In the genomic region with DNA sequence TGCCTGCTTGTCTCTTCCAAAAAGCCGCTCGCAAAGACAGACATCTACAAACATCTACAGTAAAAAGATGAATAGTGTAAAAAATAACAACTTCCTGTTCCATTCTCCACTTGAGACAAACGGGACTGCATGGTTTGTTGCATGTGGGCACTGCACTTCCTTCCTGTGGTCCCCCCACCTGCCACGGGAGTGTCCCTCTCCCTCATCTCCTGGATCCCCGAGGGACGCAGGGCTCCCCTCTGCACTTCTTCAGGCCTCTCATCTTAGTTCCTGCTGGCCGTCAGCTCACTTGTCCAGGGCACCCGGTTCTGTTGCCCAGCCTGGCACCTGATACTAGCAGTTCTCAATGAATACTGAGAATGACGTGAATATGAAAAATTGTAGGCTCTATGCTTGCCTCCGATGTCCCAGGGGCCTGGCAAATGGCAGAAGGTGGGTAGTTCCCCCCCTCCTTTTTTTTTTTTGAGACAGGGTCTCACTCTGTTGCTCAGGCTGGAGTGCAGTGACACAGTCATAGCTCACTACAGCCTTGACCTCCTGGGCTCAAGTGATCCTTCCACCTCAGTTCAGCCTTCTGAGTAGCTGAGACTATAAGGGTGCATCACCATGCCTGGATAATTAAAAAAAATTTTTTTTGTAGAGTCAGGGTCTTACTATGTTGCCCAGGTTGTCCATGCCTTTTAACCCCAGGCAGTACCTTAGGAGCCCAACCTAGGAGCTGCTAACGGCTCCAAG, we compare ENCODE assay signal across 8 cellular contexts. TPM values are rescaled to one million over a fixed set of nuclear protein-coding genes. Genes with fewer than 3 reads are reported as not detected.
A peak's percentile ranks its signal among the peaks of the same experiment; 100 is the strongest.
DNase-seq lines count a peak whose midpoint lies in the region; ATAC-seq, FAIRE-seq and TF ChIP-seq lines count a peak whose summit lies in the region.

No MANE protein-coding gene starts in this region.

- peak overlapping the region; percentile 71 for H3K4me3 Mint-ChIP-seq in activated CD4-positive, alpha-beta T cell treated with anti-CD3 and anti-CD28 coated beads, Interleukin-2, amount 10 ng/mL, durations not matched to agents 24 days and 14 days

- DNase-seq in activated gamma-delta T cell treated with Interleukin-2 at 50 U/mL for 16 hours (peak; percentile 26), activated gamma-delta T cell (lab: John Stamatoyannopoulos, UW) (no peak), fibroblast of lung (ENCODE audit: low read depth in 2 of 2) (no peak), tibial nerve (ENCODE audit: low spot score in 2 of 2) (no peak), RCC 7860 (ENCODE audit: low spot score) (no peak)
- DNase-seq in activated CD4-positive, alpha-beta T cell treated with anti-CD3 and anti-CD28 coated beads, Interleukin-2, amount 10 ng/mL, durations not matched to agents 24 days and 14 days = peak; percentile 78
- no peak for DNase-seq in stimulated activated CD4-positive, alpha-beta T cell treated with anti-CD3 and anti-CD28 coated beads, Interleukin-2, amount 100 ng/mL, for 48 hours

- peak overlapping the region; percentile 54 for H3K27ac ChIP-seq in fibroblast of lung (ENCODE audit: insufficient read depth, low read length)
- peak overlapping the region in 3 of 4 donors; percentile 3 to 81 (median 66) for H3K27ac ChIP-seq in tibial nerve

- TF ChIP-seq CTCF in fibroblast of lung (conservative IDR thresholded peaks at IDR 0.05 in 1 of 2, IDR thresholded peaks at IDR 0.05 in 1 of 2; ENCODE audit: low read depth in 1 of 2, low read length in 2 of 2) (no peak), tibial nerve (IDR thresholded peaks at IDR 0.05) (no peak)

- no peaks in the 10 kb centered on the region for H3K9me3 Mint-ChIP-seq in activated CD4-positive, alpha-beta T cell treated with anti-CD3 and anti-CD28 coated beads, Interleukin-2, amount 10 ng/mL, durations not matched to agents 24 days and 14 days

- H3K4me2 ChIP-seq in fibroblast of lung (ENCODE audit: extremely low read depth, insufficient read depth, low read length) = peak overlapping the region; percentile 25

- no peak for TF ChIP-seq EP300 in tibial nerve (IDR thresholded peaks at IDR 0.05)

- peaks cover 14% of the 10 kb centered on the region for H3K4me1 Mint-ChIP-seq in activated CD4-positive, alpha-beta T cell treated with anti-CD3 and anti-CD28 coated beads, Interleukin-2, amount 10 ng/mL, durations not matched to agents 24 days and 14 days

- H2AFZ ChIP-seq in fibroblast of lung (ENCODE audit: low read length) = no peak overlapping the region

- H3K27me3 Mint-ChIP-seq in activated CD4-positive, alpha-beta T cell treated with anti-CD3 and anti-CD28 coated beads, Interleukin-2, amount 10 ng/mL, durations not matched to agents 24 days and 14 days = peaks cover 4% of the 10 kb centered on the region

- TF ChIP-seq POLR2A in tibial nerve (IDR thresholded peaks at IDR 0.05) = no peak

- H3K36me3 Mint-ChIP-seq in activated CD4-positive, alpha-beta T cell treated with anti-CD3 and anti-CD28 coated beads, Interleukin-2, amount 10 ng/mL, durations not matched to agents 24 days and 14 days (ENCODE audit: low read depth) = peaks cover under 1% of the 10 kb centered on the region

- peaks cover 15% of the 10 kb centered on the region for H3K79me2 ChIP-seq in fibroblast of lung (ENCODE audit: control insufficient read depth, insufficient read depth, low read length)

- peaks cover 25% of the 10 kb centered on the region for H3K4me1 ChIP-seq in fibroblast of lung (ENCODE audit: control insufficient read depth, extremely low read depth, insufficient read depth, low read length)
- H3K4me1 ChIP-seq in tibial nerve = peaks cover 0 to 38% (median 21%) of the 10 kb centered on the region in 4 donors

- intact Hi-C loops in activated CD4-positive, alpha-beta T cell treated with anti-CD3 and anti-CD28 coated beads, Interleukin-2, amount 10 ng/mL, durations not matched to agents 24 days and 14 days (cut with micrococcal nuclease) = loop anchor here (5.0 kb wide), 1 partner anchor 53 kb away; no protein-coding TSS in a partner anchor

- no peak for FAIRE-seq in RCC 7860 (lab: Jason Lieb, UNC)

- H3K27me3 ChIP-seq in fibroblast of lung (ENCODE audit: control insufficient read depth, insufficient read depth, low read length) (no peaks in the 10 kb centered on the region), tibial nerve (no peaks in the 10 kb centered on the region)

- H3K9ac ChIP-seq in fibroblast of lung (ENCODE audit: insufficient read depth, low read length) = no peak overlapping the region

- WGBS in tibial nerve, 2 donors = 65 to 68% methylated on average over 11 of the region's 11 CpGs

- H3K4me3 ChIP-seq in fibroblast of lung (replicated peaks in 1 of 4; ENCODE audit: control extremely low read depth in 1 of 4, insufficient read depth in 1 of 4, low read depth in 3 of 4, low read length in 4 of 4) (no peak overlapping the region), tibial nerve (no peak overlapping the region)

- H4K20me1 ChIP-seq in fibroblast of lung (ENCODE audit: control insufficient read depth, extremely low read depth, insufficient read depth, low read length) = peaks cover 3% of the 10 kb centered on the region

- H3K36me3 ChIP-seq in fibroblast of lung (ENCODE audit: control insufficient read depth, insufficient read depth, low read length) (no peaks in the 10 kb centered on the region), tibial nerve (no peaks in the 10 kb centered on the region)

- peak overlapping the region; percentile 75 for H3K27ac Mint-ChIP-seq in activated CD4-positive, alpha-beta T cell treated with anti-CD3 and anti-CD28 coated beads, Interleukin-2, amount 10 ng/mL, durations not matched to agents 24 days and 14 days

- no peak for ATAC-seq in GM18520 (IDR thresholded peaks at IDR 0.05; ENCODE audit: unreplicated experiment)

- H3K9me3 ChIP-seq in fibroblast of lung (ENCODE audit: control insufficient read depth, insufficient read depth, low read depth, low read length) = no peaks in the 10 kb centered on the region
- H3K9me3 ChIP-seq in tibial nerve = no peaks in the 10 kb centered on the region

RNA-seq across cellular contexts. Expression of gene KLC1, which starts 3.5 kb away (rescaled TPM):
- total RNA-seq in activated CD4-positive, alpha-beta T cell treated with anti-CD3 and anti-CD28 coated beads, Interleukin-2, amount 10 ng/mL, durations not matched to agents 24 days and 14 days = 132 and 155 TPM in 2 replicates
- total RNA-seq in fibroblast of lung = 138 and 219 TPM in 2 replicates
- 180 and 185 TPM in 2 replicates for polyA plus RNA-seq in fibroblast of lung
- polyA plus RNA-seq in fibroblast of lung (2012) = 99.9 and 103 TPM in 2 replicates
- 26.2 and 48.7 TPM in 2 replicates for polyA minus RNA-seq in fibroblast of lung (ENCODE audit: low replicate concordance)
- total RNA-seq in tibial nerve = 100 to 1,000 TPM; 402 to 561 (median 495) TPM

Comparison
In these comparisons a context has a peak if more than half of its experiments do, and no peak if none do; other contexts are left out.
1. DNase-seq: peak in activated gamma-delta T cell treated with Interleukin-2 at 50 U/mL for 16 hours (single experiment) and activated CD4-positive, alpha-beta T cell treated with anti-CD3 and anti-CD28 coated beads, Interleukin-2, amount 10 ng/mL, durations not matched to agents 24 days and 14 days (single experiment); none in activated gamma-delta T cell (single experiment), fibroblast of lung (0 of 2), tibial nerve (0 of 2), RCC 7860 (single experiment) and stimulated activated CD4-positive, alpha-beta T cell treated with anti-CD3 and anti-CD28 coated beads, Interleukin-2, amount 100 ng/mL, for 48 hours (0 of 2).